17 cellular contexts compared by ENCODE assay signal in genomic region chr10:3411044-3411443, GRCh38.
"Had no signal": no experiment of that assay in that cellular context is flagged by ENCODE, and none has a peak within 500 bp of the region (broad histone marks: within the 10 kb centered on the region; RNA-seq: fewer than 3 reads in every experiment).

No MANE protein-coding gene starts in this region.

- ATAC-seq: activated CD8-positive, alpha-beta T cell treated with anti-CD3 and anti-CD28 coated beads, Interleukin-2, amount 10 ng/mL, durations not matched to agents 7 days and 5 days; activated naive CD8-positive, alpha-beta T cell treated with anti-CD3 and anti-CD28 coated beads, Interleukin-2, amount 50 U/mL, for 24 hours; activated T-cell treated with anti-CD3 and anti-CD28 coated beads, Interleukin-2, amount 50 U/mL, for 4 hours; natural killer cell treated with Interleukin-12 subunit alpha and Interleukin-12 subunit beta and Interleukin-15 and Interleukin-18, amount 100 ng/mL, for 72 hours; stimulated activated naive B cell treated with anti-CD40 and anti-IgM and Interleukin-4, amounts not matched to agents 10 μg/mL and 1 μg/mL and 100 μg/mL, for 72 hours had no signal

- H3K27me3 ChIP-seq: neutrophil, spleen, tibial artery, vagina had no signal

- H3K9me3 ChIP-seq: neutrophil, tibial artery, vagina had no signal

- H3K36me3 ChIP-seq: neutrophil, spleen, tibial artery, vagina had no signal

- H3K4me1 Mint-ChIP-seq: activated naive CD4-positive, alpha-beta T cell treated with anti-CD3 and anti-CD28 coated beads, Interleukin-2, amount 10 ng/mL, durations not matched to agents 7 days and 5 days had no signal

- H3K9me3 Mint-ChIP-seq: immature natural killer cell had no signal

- H3K4me3 Mint-ChIP-seq: activated CD4-positive, alpha-beta T cell treated with anti-CD3 and anti-CD28 coated beads, Interleukin-2, amount 10 ng/mL, durations not matched to agents 24 days and 14 days; activated CD8-positive, alpha-beta T cell treated with anti-CD3 and anti-CD28 coated beads, Interleukin-2, amount 10 ng/mL, durations not matched to agents 7 days and 5 days; activated naive CD4-positive, alpha-beta T cell treated with anti-CD3 and anti-CD28 coated beads, Interleukin-2, amount 10 ng/mL, durations not matched to agents 7 days and 5 days; activated naive CD8-positive, alpha-beta T cell treated with anti-CD3 and anti-CD28 coated beads, Interleukin-2, amount 50 U/mL, for 24 hours; activated T-cell treated with anti-CD3 and anti-CD28 coated beads, Interleukin-2, amount 50 U/mL, for 4 hours; immature natural killer cell; natural killer cell treated with Interleukin-12 subunit alpha and Interleukin-12 subunit beta and Interleukin-15 and Interleukin-18, amount 100 ng/mL, for 72 hours; stimulated activated naive B cell treated with anti-CD40 and anti-IgM and Interleukin-4, amounts not matched to agents 10 μg/mL and 1 μg/mL and 100 μg/mL, for 72 hours had no signal

- H3K4me1 ChIP-seq: tibial artery, vagina had no signal

- H3K36me3 Mint-ChIP-seq: immature natural killer cell; stimulated activated naive B cell treated with anti-CD40 and anti-IgM and Interleukin-4, amounts not matched to agents 10 μg/mL and 1 μg/mL and 100 μg/mL, for 72 hours had no signal

- H3K27ac Mint-ChIP-seq: activated CD4-positive, alpha-beta T cell treated with anti-CD3 and anti-CD28 coated beads, Interleukin-2, amount 10 ng/mL, durations not matched to agents 24 days and 14 days; activated CD8-positive, alpha-beta T cell treated with anti-CD3 and anti-CD28 coated beads, Interleukin-2, amount 10 ng/mL, durations not matched to agents 7 days and 5 days; activated naive CD4-positive, alpha-beta T cell treated with anti-CD3 and anti-CD28 coated beads, Interleukin-2, amount 10 ng/mL, durations not matched to agents 7 days and 5 days; activated naive CD8-positive, alpha-beta T cell treated with anti-CD3 and anti-CD28 coated beads, Interleukin-2, amount 50 U/mL, for 24 hours; natural killer cell treated with Interleukin-12 subunit alpha and Interleukin-12 subunit beta and Interleukin-15 and Interleukin-18, amount 100 ng/mL, for 72 hours; stimulated activated naive B cell treated with anti-CD40 and anti-IgM and Interleukin-4, amounts not matched to agents 10 μg/mL and 1 μg/mL and 100 μg/mL, for 72 hours had no signal

- DNase-seq: activated CD4-positive, alpha-beta T cell treated with anti-CD3 and anti-CD28 coated beads, Interleukin-2, amount 10 ng/mL, durations not matched to agents 24 days and 14 days; activated CD8-positive, alpha-beta T cell treated with anti-CD3 and anti-CD28 coated beads, Interleukin-2, amount 10 ng/mL, durations not matched to agents 7 days and 5 days; activated effector memory CD4-positive, alpha-beta T cell treated with Interleukin-2 at 50 U/mL for 16 hours; activated naive CD4-positive, alpha-beta T cell treated with anti-CD3 and anti-CD28 coated beads, Interleukin-2, amount 10 ng/mL, durations not matched to agents 7 days and 5 days; activated naive CD8-positive, alpha-beta T cell treated with anti-CD3 and anti-CD28 coated beads, Interleukin-2, amount 50 U/mL, for 24 hours; activated T-cell treated with anti-CD3 and anti-CD28 coated beads, Interleukin-2, amount 50 U/mL, for 4 hours; anterior cingulate cortex; cortex of kidney; effector CD4-positive, alpha-beta T cell; immature natural killer cell; spleen; stimulated activated naive B cell treated with anti-CD40 and anti-IgM and Interleukin-4, amounts not matched to agents 10 μg/mL and 1 μg/mL and 100 μg/mL, for 72 hours; T1000; tibial artery had no signal

- H3K4me3 ChIP-seq: spleen, tibial artery, vagina had no signal

- H3K27ac ChIP-seq: neutrophil, spleen, tibial artery, vagina had no signal

- H3K27me3 Mint-ChIP-seq: natural killer cell treated with Interleukin-12 subunit alpha and Interleukin-12 subunit beta and Interleukin-15 and Interleukin-18, amount 100 ng/mL, for 72 hours; stimulated activated naive B cell treated with anti-CD40 and anti-IgM and Interleukin-4, amounts not matched to agents 10 μg/mL and 1 μg/mL and 100 μg/mL, for 72 hours had no signal
